ENCODE assay signal across 8 cellular contexts in genomic region chr4:118224239-118224829, GRCh38.
DNase-seq lines count a peak whose midpoint lies in the region; ATAC-seq, FAIRE-seq and TF ChIP-seq lines count a peak whose summit lies in the region.

No MANE protein-coding gene starts in this region.

- intact Hi-C loops in Right ventricle myocardium superior (cut with DNase I): no loop called here

- H3K36me3 ChIP-seq in cardiac muscle cell: no peaks in the 10 kb centered on the region

- no peak overlapping the region for H3K4me3 ChIP-seq in cardiac muscle cell

- peaks cover 0 to 5% of the 10 kb centered on the region in 2 donors for H3K27me3 Mint-ChIP-seq in T-cell

- no peaks in the 10 kb centered on the region for H3K27me3 ChIP-seq in cardiac muscle cell

- H3K27ac ChIP-seq in cardiac muscle cell: no peak overlapping the region

- no peaks in the 10 kb centered on the region for H3K4me1 Mint-ChIP-seq in T-cell

- POLR2A ChIA-PET in T-cell (lab: Charles Lee): no interaction called here

- CTCF ChIA-PET in T-cell (lab: Charles Lee): interaction anchor here (1.4 to 2.8 kb wide), 6 partner anchors 9 to 43 kb away, joined by 4 to 16 read pairs (median 6); no protein-coding TSS in a partner anchor

- ATAC-seq in Right ventricle myocardium superior (ENCODE audit: poor library complexity) (no peak), HG02678 (IDR thresholded peaks at IDR 0.05; ENCODE audit: unreplicated experiment) (peak; percentile 68), T-cell (replicated peaks in 1 of 4) (no peak)

- peak; percentile 97 for FAIRE-seq in islet of Langerhans (lab: Jason Lieb, UNC)
- no peak for FAIRE-seq in urothelium cell line (lab: Jason Lieb, UNC)

- no peaks in the 10 kb centered on the region for H3K36me3 Mint-ChIP-seq in T-cell

- no peak overlapping the region for H3K4me3 Mint-ChIP-seq in T-cell

- no peaks in the 10 kb centered on the region for H3K4me1 ChIP-seq in cardiac muscle cell (ENCODE audit: low read depth)

- H3K9me3 Mint-ChIP-seq in T-cell: no peaks in the 10 kb centered on the region

- DNase-seq in cardiac muscle cell (ENCODE audit: low read depth in 1 of 2, low spot score in 1 of 2) (peak; percentile 74 to 81), Right ventricle myocardium superior (no peak), NCI-H2081 treated with DMSO at 0.1 percent for 48 hours (lab: John Stamatoyannopoulos, UW) (peak; percentile 16), amniotic stem cell (lab: John Stamatoyannopoulos, UW) (peak; percentile 55), urothelium cell line (ENCODE audit: low spot score) (peak; percentile 12), T-cell (no peak)

- peak; percentile 45 for TF ChIP-seq CTCF in cardiac muscle cell (IDR thresholded peaks at IDR 0.05; ENCODE audit: low read depth, low read length)

- no peak overlapping the region for H3K27ac Mint-ChIP-seq in T-cell

- no peaks in the 10 kb centered on the region for H3K9me3 ChIP-seq in cardiac muscle cell (ENCODE audit: low read depth)

Comparison
In these comparisons a context has a peak if more than half of its experiments do, and no peak if none do; other contexts are left out.
1. DNase-seq: peak in cardiac muscle cell (2 of 2), NCI-H2081 treated with DMSO at 0.1 percent for 48 hours (single experiment), amniotic stem cell (single experiment) and urothelium cell line (single experiment); none in Right ventricle myocardium superior (single experiment) and T-cell (0 of 34).